ENCODE assay signal across 1 cellular context in the genomic region with DNA sequence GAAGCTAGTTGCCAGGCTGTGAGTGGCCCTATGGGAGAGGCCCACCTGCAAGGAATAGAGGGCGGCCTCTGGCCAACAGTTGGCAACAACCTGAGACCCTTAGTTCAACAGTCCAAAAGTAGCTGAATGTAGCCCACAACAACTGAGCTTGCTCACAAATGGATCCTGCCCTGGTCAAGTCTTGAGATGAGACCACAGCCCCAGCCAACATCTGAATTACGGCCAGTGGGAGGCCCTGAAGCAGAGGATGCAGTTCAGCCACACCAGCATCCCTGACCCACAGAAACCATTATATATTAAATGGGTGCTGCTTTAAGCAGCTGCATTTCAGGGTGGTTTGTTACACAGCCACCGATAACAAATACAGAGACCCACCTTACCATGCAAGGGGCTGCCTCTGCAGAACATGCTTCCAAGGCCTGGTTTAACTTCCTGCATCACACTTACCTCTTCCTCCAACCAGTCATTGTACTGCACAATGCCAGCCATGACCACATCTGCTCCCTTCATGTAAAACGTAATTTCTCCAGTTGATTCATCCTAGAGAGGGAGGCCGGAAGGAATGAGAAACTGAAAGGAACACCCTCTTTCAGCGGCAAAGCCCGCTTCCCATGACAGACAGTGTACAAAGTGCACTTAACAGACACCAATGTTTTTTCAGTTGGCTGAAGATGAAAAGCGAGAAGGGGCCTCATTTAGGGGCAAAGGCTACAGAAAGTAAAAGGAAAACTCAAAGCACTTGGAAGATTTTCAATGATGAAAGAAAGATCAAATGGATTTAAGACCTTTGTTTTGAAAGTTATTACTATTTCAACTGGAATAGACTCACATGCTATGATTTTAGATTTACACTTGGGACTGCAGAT.
TF ChIP-seq lines count a peak whose summit lies in the region.

No MANE protein-coding gene starts in this region.

TF ChIP-seq in HepG2, 621 proteins besides CTCF, POLR2A, EP300 and RAD21 (continued from another document and continues in another):
- TF ChIP-seq, protein P1, sequence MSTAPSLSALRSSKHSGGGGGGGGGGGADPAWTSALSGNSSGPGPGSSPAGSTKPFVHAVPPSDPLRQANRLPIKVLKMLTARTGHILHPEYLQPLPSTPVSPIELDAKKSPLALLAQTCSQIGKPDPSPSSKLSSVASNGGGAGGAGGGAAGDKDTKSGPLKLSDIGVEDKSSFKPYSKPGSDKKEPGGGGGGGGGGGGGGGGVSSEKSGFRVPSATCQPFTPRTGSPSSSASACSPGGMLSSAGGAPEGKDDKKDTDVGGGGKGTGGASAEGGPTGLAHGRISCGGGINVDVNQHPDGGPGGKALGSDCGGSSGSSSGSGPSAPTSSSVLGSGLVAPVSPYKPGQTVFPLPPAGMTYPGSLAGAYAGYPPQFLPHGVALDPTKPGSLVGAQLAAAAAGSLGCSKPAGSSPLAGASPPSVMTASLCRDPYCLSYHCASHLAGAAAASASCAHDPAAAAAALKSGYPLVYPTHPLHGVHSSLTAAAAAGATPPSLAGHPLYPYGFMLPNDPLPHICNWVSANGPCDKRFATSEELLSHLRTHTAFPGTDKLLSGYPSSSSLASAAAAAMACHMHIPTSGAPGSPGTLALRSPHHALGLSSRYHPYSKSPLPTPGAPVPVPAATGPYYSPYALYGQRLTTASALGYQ (CRISPR knock-in tag; IDR thresholded peaks at IDR 0.05): peak; percentile 77
- TF ChIP-seq ZNF549 (CRISPR knock-in tag; IDR thresholded peaks at IDR 0.05): no peak; the same call in 1 of the 2 replicates
- 0 out of 2 replicates have a peak, but pooled peaks have one; percentile 46 for TF ChIP-seq ZNF44 (CRISPR knock-in tag; IDR thresholded peaks at IDR 0.05)
- peak; percentile 67; the same call in 1 of the 2 replicates for TF ChIP-seq ZMYM2 (CRISPR knock-in tag; IDR thresholded peaks at IDR 0.05)
- no peak for TF ChIP-seq ZNF260 (CRISPR knock-in tag; IDR thresholded peaks at IDR 0.05; ENCODE audit: borderline replicate concordance, low read depth)
- no peak for TF ChIP-seq REXO4 (CRISPR knock-in tag; IDR thresholded peaks at IDR 0.05; ENCODE audit: borderline replicate concordance)
- TF ChIP-seq IKZF4 (CRISPR knock-in tag; IDR thresholded peaks at IDR 0.05; ENCODE audit: borderline replicate concordance, low read depth, not compliant biosample characterization): no peak
- TF ChIP-seq, protein P2, sequence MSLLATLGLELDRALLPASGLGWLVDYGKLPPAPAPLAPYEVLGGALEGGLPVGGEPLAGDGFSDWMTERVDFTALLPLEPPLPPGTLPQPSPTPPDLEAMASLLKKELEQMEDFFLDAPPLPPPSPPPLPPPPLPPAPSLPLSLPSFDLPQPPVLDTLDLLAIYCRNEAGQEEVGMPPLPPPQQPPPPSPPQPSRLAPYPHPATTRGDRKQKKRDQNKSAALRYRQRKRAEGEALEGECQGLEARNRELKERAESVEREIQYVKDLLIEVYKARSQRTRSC (CRISPR knock-in tag; IDR thresholded peaks at IDR 0.05; ENCODE audit: low read depth): no peak
- peak in 1 of 2 experiments; percentile 29; a peak in 1 of 4 replicates for TF ChIP-seq KLF16 (CRISPR knock-in tag; IDR thresholded peaks at IDR 0.05)
- no peak for TF ChIP-seq MLLT10 (CRISPR knock-in tag; IDR thresholded peaks at IDR 0.05)
- TF ChIP-seq, protein P3, sequence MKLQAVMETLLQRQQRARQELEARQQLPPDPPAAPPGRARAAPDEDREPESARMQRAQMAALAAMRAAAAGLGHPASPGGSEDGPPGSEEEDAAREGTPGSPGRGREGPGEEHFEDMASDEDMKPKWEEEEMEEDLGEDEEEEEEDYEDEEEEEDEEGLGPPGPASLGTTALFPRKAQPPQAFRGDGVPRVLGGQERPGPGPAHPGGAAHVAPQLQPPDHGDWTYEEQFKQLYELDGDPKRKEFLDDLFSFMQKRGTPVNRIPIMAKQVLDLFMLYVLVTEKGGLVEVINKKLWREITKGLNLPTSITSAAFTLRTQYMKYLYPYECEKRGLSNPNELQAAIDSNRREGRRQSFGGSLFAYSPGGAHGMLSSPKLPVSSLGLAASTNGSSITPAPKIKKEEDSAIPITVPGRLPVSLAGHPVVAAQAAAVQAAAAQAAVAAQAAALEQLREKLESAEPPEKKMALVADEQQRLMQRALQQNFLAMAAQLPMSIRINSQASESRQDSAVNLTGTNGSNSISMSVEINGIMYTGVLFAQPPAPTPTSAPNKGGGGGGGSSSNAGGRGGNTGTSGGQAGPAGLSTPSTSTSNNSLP (IDR thresholded peaks at IDR 0.05; ENCODE audit: low read depth, low read length): 0 out of 2 replicates have a peak, but pooled peaks have one; percentile 38
- TF ChIP-seq ADNP (CRISPR knock-in tag; IDR thresholded peaks at IDR 0.05): no peak
- TF ChIP-seq XRCC5 (optimal IDR thresholded peaks at IDR 0.05; ENCODE audit: low read length): peak; percentile 72
- no peak for TF ChIP-seq KAT7 (CRISPR knock-in tag; IDR thresholded peaks at IDR 0.05; ENCODE audit: borderline replicate concordance)
- peak; percentile 67; the same call in 1 of the 2 replicates for TF ChIP-seq SALL1 (CRISPR knock-in tag; IDR thresholded peaks at IDR 0.05)
- TF ChIP-seq, protein P4, sequence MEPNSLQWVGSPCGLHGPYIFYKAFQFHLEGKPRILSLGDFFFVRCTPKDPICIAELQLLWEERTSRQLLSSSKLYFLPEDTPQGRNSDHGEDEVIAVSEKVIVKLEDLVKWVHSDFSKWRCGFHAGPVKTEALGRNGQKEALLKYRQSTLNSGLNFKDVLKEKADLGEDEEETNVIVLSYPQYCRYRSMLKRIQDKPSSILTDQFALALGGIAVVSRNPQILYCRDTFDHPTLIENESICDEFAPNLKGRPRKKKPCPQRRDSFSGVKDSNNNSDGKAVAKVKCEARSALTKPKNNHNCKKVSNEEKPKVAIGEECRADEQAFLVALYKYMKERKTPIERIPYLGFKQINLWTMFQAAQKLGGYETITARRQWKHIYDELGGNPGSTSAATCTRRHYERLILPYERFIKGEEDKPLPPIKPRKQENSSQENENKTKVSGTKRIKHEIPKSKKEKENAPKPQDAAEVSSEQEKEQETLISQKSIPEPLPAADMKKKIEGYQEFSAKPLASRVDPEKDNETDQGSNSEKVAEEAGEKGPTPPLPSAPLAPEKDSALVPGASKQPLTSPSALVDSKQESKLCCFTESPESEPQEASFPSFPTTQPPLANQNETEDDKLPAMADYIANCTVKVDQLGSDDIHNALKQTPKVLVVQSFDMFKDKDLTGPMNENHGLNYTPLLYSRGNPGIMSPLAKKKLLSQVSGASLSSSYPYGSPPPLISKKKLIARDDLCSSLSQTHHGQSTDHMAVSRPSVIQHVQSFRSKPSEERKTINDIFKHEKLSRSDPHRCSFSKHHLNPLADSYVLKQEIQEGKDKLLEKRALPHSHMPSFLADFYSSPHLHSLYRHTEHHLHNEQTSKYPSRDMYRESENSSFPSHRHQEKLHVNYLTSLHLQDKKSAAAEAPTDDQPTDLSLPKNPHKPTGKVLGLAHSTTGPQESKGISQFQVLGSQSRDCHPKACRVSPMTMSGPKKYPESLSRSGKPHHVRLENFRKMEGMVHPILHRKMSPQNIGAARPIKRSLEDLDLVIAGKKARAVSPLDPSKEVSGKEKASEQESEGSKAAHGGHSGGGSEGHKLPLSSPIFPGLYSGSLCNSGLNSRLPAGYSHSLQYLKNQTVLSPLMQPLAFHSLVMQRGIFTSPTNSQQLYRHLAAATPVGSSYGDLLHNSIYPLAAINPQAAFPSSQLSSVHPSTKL (CRISPR knock-in tag; IDR thresholded peaks at IDR 0.05): peak; percentile 87
- peak; percentile 100 for TF ChIP-seq ZKSCAN8 (CRISPR knock-in tag; IDR thresholded peaks at IDR 0.05; ENCODE audit: borderline replicate concordance)
- TF ChIP-seq NFKBIZ (CRISPR knock-in tag; IDR thresholded peaks at IDR 0.05): peak; percentile 60; the same call in 1 of the 2 replicates
- TF ChIP-seq, protein P5, sequence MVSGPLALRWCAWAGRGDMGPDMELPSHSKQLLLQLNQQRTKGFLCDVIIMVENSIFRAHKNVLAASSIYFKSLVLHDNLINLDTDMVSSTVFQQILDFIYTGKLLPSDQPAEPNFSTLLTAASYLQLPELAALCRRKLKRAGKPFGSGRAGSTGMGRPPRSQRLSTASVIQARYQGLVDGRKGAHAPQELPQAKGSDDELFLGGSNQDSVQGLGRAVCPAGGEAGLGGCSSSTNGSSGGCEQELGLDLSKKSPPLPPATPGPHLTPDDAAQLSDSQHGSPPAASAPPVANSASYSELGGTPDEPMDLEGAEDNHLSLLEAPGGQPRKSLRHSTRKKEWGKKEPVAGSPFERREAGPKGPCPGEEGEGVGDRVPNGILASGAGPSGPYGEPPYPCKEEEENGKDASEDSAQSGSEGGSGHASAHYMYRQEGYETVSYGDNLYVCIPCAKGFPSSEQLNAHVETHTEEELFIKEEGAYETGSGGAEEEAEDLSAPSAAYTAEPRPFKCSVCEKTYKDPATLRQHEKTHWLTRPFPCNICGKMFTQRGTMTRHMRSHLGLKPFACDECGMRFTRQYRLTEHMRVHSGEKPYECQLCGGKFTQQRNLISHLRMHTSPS (CRISPR knock-in tag; IDR thresholded peaks at IDR 0.05; ENCODE audit: low read depth): no peak
- TF ChIP-seq CREB1 (IDR thresholded peaks at IDR 0.05): peak; percentile 15; the same call in 1 of the 2 replicates
- TF ChIP-seq CREB1 (CRISPR knock-in tag; IDR thresholded peaks at IDR 0.05): no peak
- TF ChIP-seq JUND (CRISPR knock-in tag; IDR thresholded peaks at IDR 0.05): peak; percentile 43; the same call in 1 of the 2 replicates
- no peak for TF ChIP-seq NR3C1 (CRISPR knock-in tag; IDR thresholded peaks at IDR 0.05)
- TF ChIP-seq, protein P6, sequence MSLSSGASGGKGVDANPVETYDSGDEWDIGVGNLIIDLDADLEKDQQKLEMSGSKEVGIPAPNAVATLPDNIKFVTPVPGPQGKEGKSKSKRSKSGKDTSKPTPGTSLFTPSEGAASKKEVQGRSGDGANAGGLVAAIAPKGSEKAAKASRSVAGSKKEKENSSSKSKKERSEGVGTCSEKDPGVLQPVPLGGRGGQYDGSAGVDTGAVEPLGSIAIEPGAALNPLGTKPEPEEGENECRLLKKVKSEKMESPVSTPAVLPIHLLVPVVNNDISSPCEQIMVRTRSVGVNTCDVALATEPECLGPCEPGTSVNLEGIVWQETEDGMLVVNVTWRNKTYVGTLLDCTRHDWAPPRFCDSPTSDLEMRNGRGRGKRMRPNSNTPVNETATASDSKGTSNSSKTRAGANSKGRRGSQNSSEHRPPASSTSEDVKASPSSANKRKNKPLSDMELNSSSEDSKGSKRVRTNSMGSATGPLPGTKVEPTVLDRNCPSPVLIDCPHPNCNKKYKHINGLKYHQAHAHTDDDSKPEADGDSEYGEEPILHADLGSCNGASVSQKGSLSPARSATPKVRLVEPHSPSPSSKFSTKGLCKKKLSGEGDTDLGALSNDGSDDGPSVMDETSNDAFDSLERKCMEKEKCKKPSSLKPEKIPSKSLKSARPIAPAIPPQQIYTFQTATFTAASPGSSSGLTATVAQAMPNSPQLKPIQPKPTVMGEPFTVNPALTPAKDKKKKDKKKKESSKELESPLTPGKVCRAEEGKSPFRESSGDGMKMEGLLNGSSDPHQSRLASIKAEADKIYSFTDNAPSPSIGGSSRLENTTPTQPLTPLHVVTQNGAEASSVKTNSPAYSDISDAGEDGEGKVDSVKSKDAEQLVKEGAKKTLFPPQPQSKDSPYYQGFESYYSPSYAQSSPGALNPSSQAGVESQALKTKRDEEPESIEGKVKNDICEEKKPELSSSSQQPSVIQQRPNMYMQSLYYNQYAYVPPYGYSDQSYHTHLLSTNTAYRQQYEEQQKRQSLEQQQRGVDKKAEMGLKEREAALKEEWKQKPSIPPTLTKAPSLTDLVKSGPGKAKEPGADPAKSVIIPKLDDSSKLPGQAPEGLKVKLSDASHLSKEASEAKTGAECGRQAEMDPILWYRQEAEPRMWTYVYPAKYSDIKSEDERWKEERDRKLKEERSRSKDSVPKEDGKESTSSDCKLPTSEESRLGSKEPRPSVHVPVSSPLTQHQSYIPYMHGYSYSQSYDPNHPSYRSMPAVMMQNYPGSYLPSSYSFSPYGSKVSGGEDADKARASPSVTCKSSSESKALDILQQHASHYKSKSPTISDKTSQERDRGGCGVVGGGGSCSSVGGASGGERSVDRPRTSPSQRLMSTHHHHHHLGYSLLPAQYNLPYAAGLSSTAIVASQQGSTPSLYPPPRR (CRISPR knock-in tag; IDR thresholded peaks at IDR 0.05; ENCODE audit: borderline replicate concordance): peak; percentile 53; the same call in 1 of the 2 replicates
- TF ChIP-seq ZNF670 (CRISPR knock-in tag; IDR thresholded peaks at IDR 0.05; ENCODE audit: borderline replicate concordance): peak; percentile 53; the same call in 1 of the 2 replicates
- TF ChIP-seq NKX3-1 (CRISPR knock-in tag; IDR thresholded peaks at IDR 0.05): no peak
- no peak for TF ChIP-seq ZNF205 (CRISPR knock-in tag; IDR thresholded peaks at IDR 0.05)
- TF ChIP-seq ZNF143 (CRISPR knock-in tag; IDR thresholded peaks at IDR 0.05): no peak
- TF ChIP-seq, protein P7, sequence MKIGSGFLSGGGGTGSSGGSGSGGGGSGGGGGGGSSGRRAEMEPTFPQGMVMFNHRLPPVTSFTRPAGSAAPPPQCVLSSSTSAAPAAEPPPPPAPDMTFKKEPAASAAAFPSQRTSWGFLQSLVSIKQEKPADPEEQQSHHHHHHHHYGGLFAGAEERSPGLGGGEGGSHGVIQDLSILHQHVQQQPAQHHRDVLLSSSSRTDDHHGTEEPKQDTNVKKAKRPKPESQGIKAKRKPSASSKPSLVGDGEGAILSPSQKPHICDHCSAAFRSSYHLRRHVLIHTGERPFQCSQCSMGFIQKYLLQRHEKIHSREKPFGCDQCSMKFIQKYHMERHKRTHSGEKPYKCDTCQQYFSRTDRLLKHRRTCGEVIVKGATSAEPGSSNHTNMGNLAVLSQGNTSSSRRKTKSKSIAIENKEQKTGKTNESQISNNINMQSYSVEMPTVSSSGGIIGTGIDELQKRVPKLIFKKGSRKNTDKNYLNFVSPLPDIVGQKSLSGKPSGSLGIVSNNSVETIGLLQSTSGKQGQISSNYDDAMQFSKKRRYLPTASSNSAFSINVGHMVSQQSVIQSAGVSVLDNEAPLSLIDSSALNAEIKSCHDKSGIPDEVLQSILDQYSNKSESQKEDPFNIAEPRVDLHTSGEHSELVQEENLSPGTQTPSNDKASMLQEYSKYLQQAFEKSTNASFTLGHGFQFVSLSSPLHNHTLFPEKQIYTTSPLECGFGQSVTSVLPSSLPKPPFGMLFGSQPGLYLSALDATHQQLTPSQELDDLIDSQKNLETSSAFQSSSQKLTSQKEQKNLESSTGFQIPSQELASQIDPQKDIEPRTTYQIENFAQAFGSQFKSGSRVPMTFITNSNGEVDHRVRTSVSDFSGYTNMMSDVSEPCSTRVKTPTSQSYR (CRISPR knock-in tag; IDR thresholded peaks at IDR 0.05; ENCODE audit: borderline replicate concordance): no peak
- no peak for TF ChIP-seq TBX3 (IDR thresholded peaks at IDR 0.05; ENCODE audit: borderline replicate concordance)
- TF ChIP-seq KLF15 (CRISPR knock-in tag; IDR thresholded peaks at IDR 0.05; ENCODE audit: borderline replicate concordance): no peak
- no peak for TF ChIP-seq MBD4 (IDR thresholded peaks at IDR 0.05; ENCODE audit: borderline replicate concordance, low read length)
- peak; percentile 40; the same call in 2 of the 3 replicates for TF ChIP-seq MXI1 (IDR thresholded peaks at IDR 0.05; ENCODE audit: borderline replicate concordance, low read depth, low read length)
- TF ChIP-seq, protein P8, sequence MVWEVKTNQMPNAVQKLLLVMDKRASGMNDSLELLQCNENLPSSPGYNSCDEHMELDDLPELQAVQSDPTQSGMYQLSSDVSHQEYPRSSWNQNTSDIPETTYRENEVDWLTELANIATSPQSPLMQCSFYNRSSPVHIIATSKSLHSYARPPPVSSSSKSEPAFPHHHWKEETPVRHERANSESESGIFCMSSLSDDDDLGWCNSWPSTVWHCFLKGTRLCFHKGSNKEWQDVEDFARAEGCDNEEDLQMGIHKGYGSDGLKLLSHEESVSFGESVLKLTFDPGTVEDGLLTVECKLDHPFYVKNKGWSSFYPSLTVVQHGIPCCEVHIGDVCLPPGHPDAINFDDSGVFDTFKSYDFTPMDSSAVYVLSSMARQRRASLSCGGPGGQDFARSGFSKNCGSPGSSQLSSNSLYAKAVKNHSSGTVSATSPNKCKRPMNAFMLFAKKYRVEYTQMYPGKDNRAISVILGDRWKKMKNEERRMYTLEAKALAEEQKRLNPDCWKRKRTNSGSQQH (CRISPR knock-in tag; IDR thresholded peaks at IDR 0.05; ENCODE audit: low read depth): peak; percentile 27; the same call in 1 of the 2 replicates
